Comparison of ENCODE assay signal across 13 cellular contexts in the genomic region with DNA sequence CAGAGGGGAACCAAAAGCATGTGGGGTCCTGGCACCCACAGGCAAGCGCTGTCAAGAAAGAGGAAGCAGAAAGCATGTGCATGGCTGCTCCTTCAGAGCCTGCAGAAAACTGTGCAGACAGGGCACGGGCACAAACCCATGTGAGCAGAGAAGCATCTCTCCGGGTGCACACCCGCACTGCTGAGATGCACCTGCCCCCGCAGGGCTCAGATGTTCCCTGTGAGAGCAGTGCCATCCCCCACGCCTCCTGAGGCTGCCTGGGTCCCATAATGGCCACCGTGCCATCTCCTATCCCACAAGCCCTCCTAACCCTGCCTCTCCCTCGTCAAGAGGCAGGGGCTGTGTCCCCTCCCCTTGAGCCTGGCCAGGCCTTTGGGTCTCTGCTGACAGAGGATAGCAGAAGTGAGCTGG. TPM values are rescaled to one million over a fixed set of nuclear protein-coding genes. Genes with fewer than 3 reads are reported as not detected.
A peak's percentile ranks its signal among the peaks of the same experiment; 100 is the strongest.
DNase-seq lines count a peak whose midpoint lies in the region; ATAC-seq and TF ChIP-seq lines count a peak whose summit lies in the region.
"Had no signal": no experiment of that assay in that cellular context is flagged by ENCODE, and none has a peak within 500 bp of the region (broad histone marks: within the 10 kb centered on the region; RNA-seq: fewer than 3 reads in every experiment).

No MANE protein-coding gene starts in this region.

- H3K4me3 Mint-ChIP-seq in immature natural killer cell (no peak overlapping the region), CD14-positive monocyte (peak overlapping the region in 1 of 2 donors; percentile 23)

- peaks cover 0 to 6% (median 2%) of the 10 kb centered on the region in 6 donors for H3K9me3 Mint-ChIP-seq in immature natural killer cell
- H3K9me3 Mint-ChIP-seq in CD14-positive monocyte: peaks cover 14 to 38% (median 24%) of the 10 kb centered on the region in 7 donors

- H3K36me3 Mint-ChIP-seq in immature natural killer cell: peaks cover 0 to 6% (median 0%) of the 10 kb centered on the region in 3 donors
- H3K36me3 Mint-ChIP-seq in CD14-positive monocyte: no peaks in the 10 kb centered on the region

- peaks cover 8 to 16% (median 10%) of the 10 kb centered on the region in 3 donors for H3K27me3 Mint-ChIP-seq in immature natural killer cell (ENCODE audit: low read depth in 3 of 3)
- peaks cover 29 to 36% (median 33%) of the 10 kb centered on the region in 3 donors for H3K27me3 Mint-ChIP-seq in CD14-positive monocyte (ENCODE audit: low read depth in 3 of 3)

- H3K4me3 ChIP-seq in HAP-1: no peak overlapping the region
- H3K4me3 ChIP-seq: left lung, smooth muscle cell had no signal

- in situ Hi-C loops in HAP-1 (cut with MboI; ENCODE audit: low sequenced_read_pairs): no loop called here

- TF ChIP-seq CTCF in CD14-positive monocyte (IDR thresholded peaks at IDR 0.05): no peak

- H3K9me3 ChIP-seq in HAP-1: peaks cover 5% of the 10 kb centered on the region; the same call in 1 of the 2 replicates

- no peaks in the 10 kb centered on the region for H3K27me3 ChIP-seq in HAP-1 (ENCODE audit: low read depth)

- ATAC-seq in HG03378 (IDR thresholded peaks at IDR 0.05; ENCODE audit: unreplicated experiment) (peak; percentile 50), GM18867 (IDR thresholded peaks at IDR 0.05; ENCODE audit: unreplicated experiment) (no peak)
- ATAC-seq: left lung had no signal

- H3K27ac Mint-ChIP-seq in immature natural killer cell (no peak overlapping the region), CD14-positive monocyte (no peak overlapping the region)

- DNase-seq in UCSD-AML1 (lab: John Stamatoyannopoulos, UW; ENCODE audit: unreplicated experiment): peak; percentile 51
- peak; percentile 79 for DNase-seq in posterior vena cava (ENCODE audit: low spot score)
- DNase-seq in immature natural killer cell: no peak
- no peak for DNase-seq in CD14-positive monocyte (ENCODE audit: low spot score)
- no peak for DNase-seq in HAP-1 (ENCODE audit: low spot score in 2 of 2)
- DNase-seq: activated naive CD4-positive, alpha-beta T cell treated with anti-CD3 and anti-CD28 coated beads, Interleukin-2, amount 50 U/mL, for 16 hours; NCI-H2081 had no signal

- intact Hi-C loops in posterior vena cava (cut with DNase I) (loop anchor here in 1 of 2 donors (5.0 kb wide), 1 partner anchor 50 kb away; no protein-coding TSS in a partner anchor), CD14-positive monocyte (cut with micrococcal nuclease) (no loop called here)

- H3K4me1 Mint-ChIP-seq in immature natural killer cell: peaks cover 14 to 15% of the 10 kb centered on the region in 2 donors
- peaks cover 26% of the 10 kb centered on the region for H3K4me1 Mint-ChIP-seq in CD14-positive monocyte

- no peaks in the 10 kb centered on the region for H3K4me1 ChIP-seq in HAP-1
- H3K4me1 ChIP-seq: left lung had no signal

- no peaks in the 10 kb centered on the region for H3K36me3 ChIP-seq in HAP-1 (replicated peaks)
- H3K36me3 ChIP-seq: left lung had no signal

- peak; percentile 31 for TF ChIP-seq POLR2A in GM18526 (IDR thresholded peaks at IDR 0.05; ENCODE audit: extremely low read depth, insufficient read length)

RNA-seq across cellular contexts. Expression of a gene that starts 32.3 kb away (rescaled TPM):
- 10 to 100 TPM; 70.5 to 78.7 TPM for total RNA-seq in posterior vena cava
- 1 to 10 TPM in 2 of 3 donors, not detected in 1; 1.5 to 2.5 TPM for polyA plus RNA-seq in immature natural killer cell
- polyA plus RNA-seq in CD14-positive monocyte: 1 to 10 TPM; 2.9 to 3.8 TPM

RNA-seq across cellular contexts. Expression of a gene that starts 52.5 kb away (rescaled TPM):
- total RNA-seq in posterior vena cava: under 1 TPM in 1 of 2 donors, not detected in 1; 0.38 TPM
- polyA plus RNA-seq in immature natural killer cell: not detected
- not detected for polyA plus RNA-seq in CD14-positive monocyte
- total RNA-seq: endothelial cell of umbilical vein had no signal

Comparison
In these comparisons a context has a peak if more than half of its experiments do, and no peak if none do; other contexts are left out.
1. DNase-seq: peak in UCSD-AML1 (single experiment) and posterior vena cava (single experiment); none in immature natural killer cell (0 of 3), CD14-positive monocyte (single experiment) and HAP-1 (0 of 2).